ENCODE assay signal across 8 cellular contexts in the genomic region with DNA sequence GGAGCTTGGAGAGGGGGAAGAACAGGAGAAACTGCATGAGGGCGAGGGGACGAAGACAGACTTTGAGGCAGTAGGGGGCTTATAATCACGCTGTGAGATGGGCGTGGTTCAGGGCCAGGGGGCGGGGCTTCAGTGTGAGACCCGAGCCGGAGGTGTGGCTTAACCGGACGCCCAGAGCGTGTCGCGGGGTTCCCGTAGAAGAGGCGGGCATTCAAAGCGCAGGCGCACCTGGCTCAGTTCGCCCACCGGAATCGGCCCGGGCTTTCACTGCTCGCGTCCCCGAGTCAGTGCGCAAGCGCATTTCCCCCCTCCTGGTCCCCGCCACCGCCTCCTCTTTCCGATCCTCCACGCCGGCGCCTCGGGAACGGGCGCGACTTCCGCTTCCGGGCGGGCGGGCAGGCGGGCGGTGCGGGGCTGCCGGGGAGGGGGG. TPM values are rescaled to one million over a fixed set of nuclear protein-coding genes. Genes with fewer than 3 reads are reported as not detected.
DNase-seq lines count a peak whose midpoint lies in the region; ATAC-seq and TF ChIP-seq lines count a peak whose summit lies in the region.

No MANE protein-coding gene starts in this region.

- peaks cover 37% of the 10 kb centered on the region for H3K4me1 Mint-ChIP-seq in chondrocyte (ENCODE audit: low read depth)

- TF ChIP-seq CTCF in BE2C (IDR thresholded peaks at IDR 0.05; ENCODE audit: low read depth, low read length) = no peak
- no peak for TF ChIP-seq CTCF in chondrocyte (IDR thresholded peaks at IDR 0.05)

- H3K9me3 ChIP-seq in BE2C = no peaks in the 10 kb centered on the region

- H3K27ac Mint-ChIP-seq in chondrocyte (ENCODE audit: unreplicated experiment) = peak overlapping the region; percentile 98

- H3K4me1 ChIP-seq in BE2C = no peaks in the 10 kb centered on the region; the same call in 1 of the 2 replicates

- DNase-seq in BE2C (peak; percentile 98), GM19240 (ENCODE audit: insufficient read length, low spot score) (peak; percentile 92), NCI-H510A treated with DMSO at 0.1 percent for 48 hours (lab: John Stamatoyannopoulos, UW) (peak; percentile 94), chondrocyte (ENCODE audit: low spot score) (peak; percentile 100), left colon (peak; percentile 98)
- DNase-seq in activated CD4-positive, alpha-beta T cell treated with anti-CD3 and anti-CD28 coated beads for 24 hours (ENCODE audit: low read depth in 2 of 2) = peak; percentile 97 to 98
- DNase-seq in stimulated activated CD4-positive, alpha-beta T cell treated with anti-CD3 and anti-CD28 coated beads, Interleukin-1b, Interleukin-23, amount 100 ng/mL, for 24 hours (ENCODE audit: low read depth in 4 of 4, low spot score in 1 of 4) = peak; percentile 97 to 99 (median 98)

- peaks cover 7% of the 10 kb centered on the region for H3K36me3 ChIP-seq in BE2C

- H3K4me3 Mint-ChIP-seq in chondrocyte (ENCODE audit: unreplicated experiment) = peak overlapping the region; percentile 81

- intact Hi-C loops in left colon (cut with DNase I, micrococcal nuclease) = loop anchor here in 1 of 2 donors (10.0 kb wide), 1 partner anchor 90 kb away; no protein-coding TSS in a partner anchor

- peaks cover 13% of the 10 kb centered on the region for H3K36me3 Mint-ChIP-seq in chondrocyte (ENCODE audit: low read depth)

- peaks cover 5% of the 10 kb centered on the region for H3K9me3 Mint-ChIP-seq in chondrocyte (ENCODE audit: low read depth)

- ATAC-seq in HG03442 (IDR thresholded peaks at IDR 0.05; ENCODE audit: unreplicated experiment) (peak; percentile 73), left colon (peak; percentile 82)

- H3K27me3 Mint-ChIP-seq in chondrocyte (ENCODE audit: low read depth) = no peaks in the 10 kb centered on the region

- H3K4me3 ChIP-seq in BE2C (ENCODE audit: low read depth, low read length) = peak overlapping the region; percentile 90

- H3K27me3 ChIP-seq in BE2C = no peaks in the 10 kb centered on the region

RNA-seq across cellular contexts. Expression of gene ZNF865, which starts 0.2 kb away (rescaled TPM):
- polyA plus RNA-seq in BE2C (2012; ENCODE audit: insufficient read depth, insufficient read length, low read depth) = 8.2 TPM
- total RNA-seq in chondrocyte = 16.1 to 18.1 TPM (median 16.4 TPM) in 3 replicates
- total RNA-seq in left colon = 10 to 100 TPM; 13.0 to 13.6 TPM

RNA-seq across cellular contexts. Expression of gene ZNF524, which starts 5.1 kb away (rescaled TPM):
- 29.9 TPM for polyA plus RNA-seq in BE2C (2012; ENCODE audit: insufficient read depth, insufficient read length, low read depth)
- 10.1 to 11.0 TPM (median 10.8 TPM) in 3 replicates for total RNA-seq in chondrocyte
- total RNA-seq in left colon = 10 to 100 TPM; 26.6 to 36.4 TPM

RNA-seq across cellular contexts. Expression of gene FIZ1, which starts 5.9 kb away (rescaled TPM):
- polyA plus RNA-seq in BE2C (2012; ENCODE audit: insufficient read depth, insufficient read length, low read depth) = 23.9 TPM
- total RNA-seq in chondrocyte (11.3 to 14.7 TPM (median 14.4 TPM) in 3 replicates), left colon (10 to 100 TPM; 14.7 to 15.5 TPM)

RNA-seq across cellular contexts. Expression of gene ZNF784, which starts 19.1 kb away (rescaled TPM):
- polyA plus RNA-seq in BE2C (2012; ENCODE audit: insufficient read depth, insufficient read length, low read depth) = 12.1 TPM
- total RNA-seq in chondrocyte (6.1 to 7.9 TPM (median 6.4 TPM) in 3 replicates), left colon (10 to 100 TPM in 1 of 2 donors, 1 to 10 TPM in 1; 8.6 to 11.6 TPM)

RNA-seq across cellular contexts. Expression of gene ZNF579, which starts 24.6 kb away (rescaled TPM):
- polyA plus RNA-seq in BE2C (2012; ENCODE audit: insufficient read depth, insufficient read length, low read depth) = 49.8 TPM
- total RNA-seq in chondrocyte (15.7 to 23.6 TPM (median 23.1 TPM) in 3 replicates), left colon (1 to 10 TPM; 5.3 to 7.3 TPM)

Comparison
In these comparisons a context has a peak if more than half of its experiments do, and no peak if none do; other contexts are left out.
1. Peak in every context shown above with its lines: DNase-seq, ATAC-seq and H3K4me3 ChIP-seq.